ENCODE assay signal across 1 cellular context in genomic region chr20:34999782-35000181, GRCh38.
A peak's percentile ranks its signal among the peaks of the same experiment; 100 is the strongest.
TF ChIP-seq lines count a peak whose summit lies in the region.

No MANE protein-coding gene starts in this region.

TF ChIP-seq in HepG2, 621 proteins besides CTCF, POLR2A, EP300 and RAD21:
- no peak for TF ChIP-seq ZNF607 (CRISPR knock-in tag; IDR thresholded peaks at IDR 0.05; ENCODE audit: borderline replicate concordance)
- TF ChIP-seq CAMTA2 (CRISPR knock-in tag; IDR thresholded peaks at IDR 0.05; ENCODE audit: borderline replicate concordance) = no peak
- TF ChIP-seq ZFP36L1 (CRISPR knock-in tag; IDR thresholded peaks at IDR 0.05) = no peak
- peak; percentile 69 for TF ChIP-seq RBM22 (optimal IDR thresholded peaks at IDR 0.05; ENCODE audit: low read length)
- no peak for TF ChIP-seq ZFP90 (CRISPR knock-in tag; IDR thresholded peaks at IDR 0.05; ENCODE audit: borderline replicate concordance)
